ENCODE assay signal across 21 cellular contexts in genomic region chr15:86439614-86440013, GRCh38.
"Had no signal": no experiment of that assay in that cellular context is flagged by ENCODE, and none has a peak within 500 bp of the region (broad histone marks: within the 10 kb centered on the region; RNA-seq: fewer than 3 reads in every experiment).

No MANE protein-coding gene starts in this region.

- DNase-seq: activated CD4-positive, alpha-beta memory T cell treated with anti-CD3 and anti-CD28 coated beads for 36 hours; activated CD4-positive, alpha-beta T cell treated with anti-CD3 and anti-CD28 coated beads, Interleukin-2, amount 10 ng/mL, durations not matched to agents 7 days and 5 days; activated CD4-positive, CD25-positive, alpha-beta regulatory T cell; activated naive CD4-positive, alpha-beta T cell treated with anti-CD3 and anti-CD28 coated beads, Interleukin-2, amount 50 U/mL, for 16 hours; activated naive CD8-positive, alpha-beta T cell treated with anti-CD3 and anti-CD28 coated beads, Interleukin-2, amount 10 ng/mL, durations not matched to agents 7 days and 5 days; activated T-cell treated with anti-CD3 and anti-CD28 coated beads, Interleukin-2, amount 50 U/mL, for 72 hours; adrenal gland; anterior cingulate cortex; caudate nucleus; MM.1S; NCI-H1105; NCI-H1436 treated with DMSO at 0.1 percent for 48 hours; NCI-H187 treated with DMSO at 0.1 percent for 48 hours; NCI-H2081 treated with DMSO at 0.1 percent for 48 hours; NCI-H446; NCI-H69; Peyer's patch; SK-N-SH; T-helper 1 cell had no signal

- H3K4me1 ChIP-seq: adrenal gland, Peyer's patch had no signal

- H3K27ac ChIP-seq: adrenal gland, Peyer's patch, RWPE1, VCaP had no signal

- H3K4me2 ChIP-seq: SK-N-SH had no signal

- H3K4me1 Mint-ChIP-seq: activated CD4-positive, alpha-beta T cell treated with anti-CD3 and anti-CD28 coated beads, Interleukin-2, amount 10 ng/mL, durations not matched to agents 7 days and 5 days; activated naive CD8-positive, alpha-beta T cell treated with anti-CD3 and anti-CD28 coated beads, Interleukin-2, amount 10 ng/mL, durations not matched to agents 7 days and 5 days had no signal

- H3K27me3 ChIP-seq: adrenal gland, Peyer's patch had no signal

- H3K27ac Mint-ChIP-seq: activated CD4-positive, alpha-beta memory T cell treated with anti-CD3 and anti-CD28 coated beads for 36 hours; activated CD4-positive, alpha-beta T cell treated with anti-CD3 and anti-CD28 coated beads, Interleukin-2, amount 10 ng/mL, durations not matched to agents 7 days and 5 days; activated naive CD8-positive, alpha-beta T cell treated with anti-CD3 and anti-CD28 coated beads, Interleukin-2, amount 10 ng/mL, durations not matched to agents 7 days and 5 days; activated T-cell treated with anti-CD3 and anti-CD28 coated beads, Interleukin-2, amount 50 U/mL, for 72 hours had no signal

- ATAC-seq: activated T-cell treated with anti-CD3 and anti-CD28 coated beads, Interleukin-2, amount 50 U/mL, for 72 hours had no signal

- H3K4me3 Mint-ChIP-seq: activated CD4-positive, alpha-beta memory T cell treated with anti-CD3 and anti-CD28 coated beads for 36 hours; activated CD4-positive, alpha-beta T cell treated with anti-CD3 and anti-CD28 coated beads, Interleukin-2, amount 10 ng/mL, durations not matched to agents 7 days and 5 days; activated naive CD8-positive, alpha-beta T cell treated with anti-CD3 and anti-CD28 coated beads, Interleukin-2, amount 10 ng/mL, durations not matched to agents 7 days and 5 days; activated T-cell treated with anti-CD3 and anti-CD28 coated beads, Interleukin-2, amount 50 U/mL, for 72 hours had no signal

- H3K9ac ChIP-seq: SK-N-SH had no signal

- H3K27me3 Mint-ChIP-seq: activated CD4-positive, alpha-beta memory T cell treated with anti-CD3 and anti-CD28 coated beads for 36 hours; activated CD4-positive, alpha-beta T cell treated with anti-CD3 and anti-CD28 coated beads, Interleukin-2, amount 10 ng/mL, durations not matched to agents 7 days and 5 days; activated naive CD8-positive, alpha-beta T cell treated with anti-CD3 and anti-CD28 coated beads, Interleukin-2, amount 10 ng/mL, durations not matched to agents 7 days and 5 days had no signal

- H3K4me3 ChIP-seq: adrenal gland, Peyer's patch had no signal

- H3K36me3 Mint-ChIP-seq: activated CD4-positive, alpha-beta memory T cell treated with anti-CD3 and anti-CD28 coated beads for 36 hours; activated naive CD8-positive, alpha-beta T cell treated with anti-CD3 and anti-CD28 coated beads, Interleukin-2, amount 10 ng/mL, durations not matched to agents 7 days and 5 days had no signal

- H3K9me3 Mint-ChIP-seq: activated CD4-positive, alpha-beta memory T cell treated with anti-CD3 and anti-CD28 coated beads for 36 hours; activated naive CD8-positive, alpha-beta T cell treated with anti-CD3 and anti-CD28 coated beads, Interleukin-2, amount 10 ng/mL, durations not matched to agents 7 days and 5 days; activated T-cell treated with anti-CD3 and anti-CD28 coated beads, Interleukin-2, amount 50 U/mL, for 72 hours had no signal

- H3K36me3 ChIP-seq: adrenal gland, Peyer's patch had no signal

- H3K9me3 ChIP-seq: adrenal gland, Peyer's patch, SK-N-SH had no signal
